Comparison of ENCODE assay signal across 8 cellular contexts in the genomic region with DNA sequence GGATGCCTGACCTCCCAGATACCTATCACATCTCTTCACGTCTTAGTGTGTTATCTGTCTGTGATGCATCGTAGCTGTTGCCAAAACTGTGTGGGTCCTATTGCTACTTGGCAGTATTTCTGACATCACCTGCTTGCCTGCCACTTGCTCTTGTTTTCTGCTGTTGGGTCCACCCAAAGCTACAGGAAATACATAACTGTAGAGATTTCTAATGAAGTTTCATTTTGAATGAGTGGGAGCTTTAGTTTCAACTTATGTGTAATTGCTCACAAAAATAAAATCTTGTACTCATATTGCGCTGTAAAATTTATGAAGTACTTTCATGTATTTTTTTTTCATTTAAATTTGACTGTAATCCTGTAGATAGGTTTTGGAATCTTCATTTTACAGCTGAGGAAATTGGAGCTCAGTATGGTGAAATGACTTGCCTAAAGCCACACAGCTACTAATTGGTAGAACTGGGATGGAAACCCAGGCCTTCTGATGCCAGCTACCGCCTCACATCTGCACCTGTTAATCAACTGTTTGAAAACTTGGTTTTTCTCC.
DNase-seq lines count a peak whose midpoint lies in the region; ATAC-seq and TF ChIP-seq lines count a peak whose summit lies in the region.
"Had no signal": no experiment of that assay in that cellular context is flagged by ENCODE, and none has a peak within 500 bp of the region (broad histone marks: within the 10 kb centered on the region; RNA-seq: fewer than 3 reads in every experiment).

No MANE protein-coding gene starts in this region.

- no peaks in the 10 kb centered on the region for H3K27me3 Mint-ChIP-seq in activated naive CD4-positive, alpha-beta T cell treated with anti-CD3 and anti-CD28 coated beads, Interleukin-2, amount 10 ng/mL, durations not matched to agents 7 days and 5 days

- H3K4me3 ChIP-seq in right atrium auricular region, result no peak overlapping the region
- H3K4me3 ChIP-seq: coronary artery had no signal

- no peak overlapping the region for H3K27ac ChIP-seq in right atrium auricular region
- H3K27ac ChIP-seq: coronary artery had no signal

- H3K27ac Mint-ChIP-seq in activated naive CD4-positive, alpha-beta T cell treated with anti-CD3 and anti-CD28 coated beads, Interleukin-2, amount 10 ng/mL, durations not matched to agents 7 days and 5 days, result peak overlapping the region; percentile 56

- no peak for TF ChIP-seq CTCF in right atrium auricular region (IDR thresholded peaks at IDR 0.05)

- no peaks in the 10 kb centered on the region for H3K4me1 ChIP-seq in right atrium auricular region

- ATAC-seq in GM18867 (IDR thresholded peaks at IDR 0.05; ENCODE audit: unreplicated experiment) (peak; percentile 75), GM21367 (IDR thresholded peaks at IDR 0.05; ENCODE audit: unreplicated experiment) (peak; percentile 68), HG03103 (IDR thresholded peaks at IDR 0.05; ENCODE audit: low read depth, unreplicated experiment) (peak; percentile 69)

- no peaks in the 10 kb centered on the region for H3K36me3 ChIP-seq in right atrium auricular region

- peaks cover 13% of the 10 kb centered on the region for H3K36me3 Mint-ChIP-seq in activated naive CD4-positive, alpha-beta T cell treated with anti-CD3 and anti-CD28 coated beads, Interleukin-2, amount 10 ng/mL, durations not matched to agents 7 days and 5 days

- no peak overlapping the region for H3K4me3 Mint-ChIP-seq in activated naive CD4-positive, alpha-beta T cell treated with anti-CD3 and anti-CD28 coated beads, Interleukin-2, amount 10 ng/mL, durations not matched to agents 7 days and 5 days

- H3K27me3 ChIP-seq in right atrium auricular region, result no peaks in the 10 kb centered on the region

- peaks cover 47% of the 10 kb centered on the region for H3K4me1 Mint-ChIP-seq in activated naive CD4-positive, alpha-beta T cell treated with anti-CD3 and anti-CD28 coated beads, Interleukin-2, amount 10 ng/mL, durations not matched to agents 7 days and 5 days

- peaks cover 0 to 8% of the 10 kb centered on the region in 2 donors for H3K9me3 ChIP-seq in right atrium auricular region

- peaks cover 10% of the 10 kb centered on the region for H3K9me3 Mint-ChIP-seq in activated naive CD4-positive, alpha-beta T cell treated with anti-CD3 and anti-CD28 coated beads, Interleukin-2, amount 10 ng/mL, durations not matched to agents 7 days and 5 days

- CTCF ChIA-PET in activated naive CD4-positive, alpha-beta T cell treated with anti-CD3 and anti-CD28 coated beads, Interleukin-2, amount 10 ng/mL, durations not matched to agents 7 days and 5 days (lab: Charles Lee), result interaction anchor here (1.1 kb wide), 2 partner anchors 10 to 12 kb away, joined by 3 to 5 read pairs; no protein-coding TSS in a partner anchor

- DNase-seq in activated naive CD4-positive, alpha-beta T cell treated with anti-CD3 and anti-CD28 coated beads, Interleukin-2, amount 10 ng/mL, durations not matched to agents 7 days and 5 days, result peak; percentile 25
- DNase-seq in NAMALWA (ENCODE audit: low spot score) (no peak), right atrium auricular region (ENCODE audit: low spot score) (no peak), anterior cingulate cortex (lab: John Stamatoyannopoulos, UW) (no peak)
